Comparison of ENCODE assay signal across 19 cellular contexts in the genomic region with DNA sequence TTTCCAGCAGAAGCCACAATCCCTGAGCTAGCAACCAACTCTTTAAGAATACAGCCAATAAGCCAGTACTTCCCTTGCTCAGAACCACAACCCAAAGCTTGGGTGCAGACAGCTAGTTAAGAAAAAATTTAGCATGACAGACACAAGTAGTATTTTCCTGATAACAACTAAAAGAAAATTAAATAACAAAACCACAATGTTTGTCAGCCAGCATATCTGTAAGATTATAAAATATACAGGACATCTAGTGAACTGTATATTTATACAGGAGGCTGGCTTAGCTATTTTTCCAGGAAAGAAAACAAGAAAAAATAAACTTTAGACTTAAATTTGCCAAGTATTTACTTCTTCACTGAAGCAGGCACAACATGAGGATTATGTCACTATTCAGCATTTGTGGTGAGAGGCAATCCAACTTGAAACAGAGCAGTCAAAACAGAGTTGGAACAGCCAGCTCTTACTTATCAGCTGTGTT. TPM values are rescaled to one million over a fixed set of nuclear protein-coding genes. Genes with fewer than 3 reads are reported as not detected.
DNase-seq lines count a peak whose midpoint lies in the region; ATAC-seq, FAIRE-seq and TF ChIP-seq lines count a peak whose summit lies in the region.
"Had no signal": no experiment of that assay in that cellular context is flagged by ENCODE, and none has a peak within 500 bp of the region (broad histone marks: within the 10 kb centered on the region; RNA-seq: fewer than 3 reads in every experiment).

No MANE protein-coding gene starts in this region.

- no peaks in the 10 kb centered on the region for H3K27me3 ChIP-seq in astrocyte (ENCODE audit: insufficient read depth, low read length)
- H3K27me3 ChIP-seq in right cardiac atrium (ENCODE audit: control insufficient read depth, insufficient read depth): no peaks in the 10 kb centered on the region
- H3K27me3 ChIP-seq in smooth muscle cell (ENCODE audit: low read depth): no peaks in the 10 kb centered on the region
- H3K27me3 ChIP-seq in H7 (ENCODE audit: control insufficient read depth, insufficient read depth, low read length): no peaks in the 10 kb centered on the region
- H3K27me3 ChIP-seq: stomach had no signal

- H3K4me2 ChIP-seq in astrocyte (ENCODE audit: low read length) (no peak overlapping the region), smooth muscle cell (peak overlapping the region; percentile 49)

- intact Hi-C loops in right cardiac atrium (cut with DNase I): no loop called here

- FAIRE-seq in astrocyte (lab: Jason Lieb, UNC): no peak
- FAIRE-seq: GM12892 had no signal

- H3K4me3 Mint-ChIP-seq in astrocyte (ENCODE audit: unreplicated experiment): no peak overlapping the region
- H3K4me3 Mint-ChIP-seq: CD8-positive, alpha-beta T cell; effector memory CD8-positive, alpha-beta T cell; T-helper 1 cell treated with Interleukin-12 subunit alpha and Interleukin-12 subunit beta and Interleukin-4 antibody, amounts not matched to agents 30 μg/mL and 1 μg/mL, for 36 hours had no signal

- no peak overlapping the region for H3K27ac ChIP-seq in astrocyte (ENCODE audit: low read depth, low read length)
- H3K27ac ChIP-seq in right cardiac atrium (ENCODE audit: low read length): no peak overlapping the region
- H3K27ac ChIP-seq in smooth muscle cell (ENCODE audit: low read depth): peak overlapping the region; percentile 81
- H3K27ac ChIP-seq: stomach had no signal

- no peak for TF ChIP-seq CTCF in astrocyte (IDR thresholded peaks at IDR 0.05; ENCODE audit: insufficient read depth, low read depth, low read length)
- TF ChIP-seq CTCF in smooth muscle cell (IDR thresholded peaks at IDR 0.05; ENCODE audit: borderline replicate concordance, insufficient read depth, poor library complexity, severe bottlenecking): no peak

- H4K20me1 ChIP-seq in astrocyte (ENCODE audit: insufficient read depth, low read length) (no peaks in the 10 kb centered on the region), smooth muscle cell (ENCODE audit: low read depth) (no peaks in the 10 kb centered on the region)

- H3K4me3 ChIP-seq in astrocyte (ENCODE audit: insufficient read depth, low read depth, low read length) (no peak overlapping the region), right cardiac atrium (ENCODE audit: low read length) (no peak overlapping the region), smooth muscle cell (no peak overlapping the region), H7 (ENCODE audit: insufficient read depth, low read depth, low read length) (no peak overlapping the region)
- H3K4me3 ChIP-seq: mucosa of descending colon, stomach had no signal

- peak; percentile 64 to 87 for ATAC-seq in right cardiac atrium
- ATAC-seq: CD8-positive, alpha-beta T cell; effector memory CD8-positive, alpha-beta T cell; mucosa of descending colon had no signal

- DNase-seq in HCEC 1CT (peak; percentile 14), astrocyte (ENCODE audit: low read depth) (peak; percentile 93), right cardiac atrium (no peak), smooth muscle cell (lab: John Stamatoyannopoulos, UW; ENCODE audit: unreplicated experiment) (no peak), H7 (no peak), NCI-H524 treated with DMSO at 0.1 percent for 48 hours (lab: John Stamatoyannopoulos, UW) (no peak), NCI-H1694 (lab: John Stamatoyannopoulos, UW) (no peak)
- DNase-seq: activated naive CD4-positive, alpha-beta T cell; caudate nucleus; CD8-positive, alpha-beta T cell; effector memory CD8-positive, alpha-beta T cell; foreskin melanocyte; mucosa of descending colon; NCI-H2029 treated with DMSO at 0.1 percent for 48 hours; NCI-H526; stomach had no signal

- peaks cover 35% of the 10 kb centered on the region for H3K4me1 Mint-ChIP-seq in astrocyte (ENCODE audit: low read depth, unreplicated experiment)

- no peaks in the 10 kb centered on the region for H3K36me3 Mint-ChIP-seq in astrocyte (ENCODE audit: low read depth, unreplicated experiment)
- H3K36me3 Mint-ChIP-seq: CD8-positive, alpha-beta T cell had no signal

- peaks cover 10% of the 10 kb centered on the region for H3K9me3 Mint-ChIP-seq in astrocyte (ENCODE audit: unreplicated experiment)
- H3K9me3 Mint-ChIP-seq: CD8-positive, alpha-beta T cell; T-helper 1 cell treated with Interleukin-12 subunit alpha and Interleukin-12 subunit beta and Interleukin-4 antibody, amounts not matched to agents 30 μg/mL and 1 μg/mL, for 36 hours had no signal

- H3K9ac ChIP-seq in astrocyte (ENCODE audit: low read length): no peak overlapping the region
- H3K9ac ChIP-seq in smooth muscle cell (ENCODE audit: low read depth): no peak overlapping the region

- H3K4me1 ChIP-seq in astrocyte (ENCODE audit: insufficient read depth, low read length): peaks cover 8% of the 10 kb centered on the region
- no peaks in the 10 kb centered on the region for H3K4me1 ChIP-seq in right cardiac atrium (ENCODE audit: control insufficient read depth, insufficient read depth, low read length)
- no peaks in the 10 kb centered on the region for H3K4me1 ChIP-seq in smooth muscle cell (ENCODE audit: low read depth)
- H3K4me1 ChIP-seq: stomach had no signal

- H2AFZ ChIP-seq in astrocyte (ENCODE audit: low read depth, low read length) (no peak overlapping the region), smooth muscle cell (ENCODE audit: low read depth) (no peak overlapping the region)

- no peaks in the 10 kb centered on the region for H3K27me3 Mint-ChIP-seq in astrocyte (ENCODE audit: low read depth, unreplicated experiment)
- H3K27me3 Mint-ChIP-seq: effector memory CD8-positive, alpha-beta T cell had no signal

- H3K36me3 ChIP-seq in astrocyte (ENCODE audit: insufficient read depth, low read length) (no peaks in the 10 kb centered on the region), smooth muscle cell (ENCODE audit: low read depth) (no peaks in the 10 kb centered on the region), H7 (replicated peaks; ENCODE audit: control insufficient read depth, insufficient read depth, low read length) (no peaks in the 10 kb centered on the region)
- H3K36me3 ChIP-seq: stomach had no signal

- H3K9me3 ChIP-seq in astrocyte (ENCODE audit: insufficient read depth, low read depth, low read length) (peaks cover 8% of the 10 kb centered on the region), right cardiac atrium (ENCODE audit: control insufficient read depth, low read length) (no peaks in the 10 kb centered on the region), smooth muscle cell (replicated peaks; ENCODE audit: low read depth) (no peaks in the 10 kb centered on the region)
- H3K9me3 ChIP-seq: mucosa of descending colon, stomach had no signal

- no peaks in the 10 kb centered on the region for H3K79me2 ChIP-seq in astrocyte (ENCODE audit: insufficient read depth, low read length)
- no peaks in the 10 kb centered on the region for H3K79me2 ChIP-seq in smooth muscle cell (ENCODE audit: low read depth)

- peak overlapping the region; percentile 78 for H3K27ac Mint-ChIP-seq in astrocyte (ENCODE audit: unreplicated experiment)
- H3K27ac Mint-ChIP-seq: CD8-positive, alpha-beta T cell; effector memory CD8-positive, alpha-beta T cell; T-helper 1 cell treated with Interleukin-12 subunit alpha and Interleukin-12 subunit beta and Interleukin-4 antibody, amounts not matched to agents 30 μg/mL and 1 μg/mL, for 36 hours had no signal

- peaks cover 14% of the 10 kb centered on the region for H3F3A ChIP-seq in smooth muscle cell (ENCODE audit: low read depth)

RNA-seq across cellular contexts. Expression of gene PF4V1, which starts 6.6 kb away (rescaled TPM):
- total RNA-seq in astrocyte (not detected in 2 replicates), right cardiac atrium (not detected), smooth muscle cell (not detected in 2 replicates)
- polyA plus RNA-seq in right cardiac atrium (not detected), smooth muscle cell (0.35 TPM in 1 of 2 replicates, not detected in the other)
- not detected in 2 replicates for total RNA-seq in H7 (2014; rRNA removed; shearing (Covaris generic))
- total RNA-seq: CD8-positive, alpha-beta T cell; mucosa of descending colon; omental fat pad; stomach had no signal
- polyA plus RNA-seq: stomach had no signal

RNA-seq across cellular contexts. Expression of gene CXCL1, which starts 9.5 kb away (rescaled TPM):
- total RNA-seq in astrocyte (8.5 and 11.4 TPM in 2 replicates), right cardiac atrium (1 to 10 TPM; 2.4 to 7.4 (median 3.4) TPM), smooth muscle cell (6.4 and 20.9 TPM in 2 replicates)
- polyA plus RNA-seq in right cardiac atrium (4.4 TPM), smooth muscle cell (23.2 and 39.7 TPM in 2 replicates)
- not detected in 2 replicates for total RNA-seq in H7 (2014; rRNA removed; shearing (Covaris generic))
- total RNA-seq: CD8-positive, alpha-beta T cell had no signal

RNA-seq across cellular contexts. Expression of gene CXCL6, which starts 23.2 kb away (rescaled TPM):
- total RNA-seq in astrocyte (16.7 and 18.5 TPM in 2 replicates), right cardiac atrium (under 1 TPM in 3 of 4 donors, not detected in 1; 0.29 to 0.92 (median 0.46) TPM), smooth muscle cell (24.1 and 31.7 TPM in 2 replicates)
- polyA plus RNA-seq in right cardiac atrium (0.20 TPM), smooth muscle cell (24.4 and 30.6 TPM in 2 replicates)
- total RNA-seq in H7 (2014; rRNA removed; shearing (Covaris generic)): 0.17 and 1.2 TPM in 2 replicates
- total RNA-seq: CD8-positive, alpha-beta T cell had no signal

Comparison
In these comparisons a context has a peak if more than half of its experiments do, and no peak if none do; other contexts are left out.
1. DNase-seq: peak in HCEC 1CT (single experiment) and astrocyte (single experiment); none in right cardiac atrium (0 of 3), smooth muscle cell (single experiment), H7 (single experiment), NCI-H524 treated with DMSO at 0.1 percent for 48 hours (single experiment) and NCI-H1694 (single experiment).